ENCODE assay signal across 29 cellular contexts in genomic region chr1:38477811-38478210, GRCh38.
DNase-seq lines count a peak whose midpoint lies in the region; ATAC-seq, FAIRE-seq and TF ChIP-seq lines count a peak whose summit lies in the region.
"Had no signal": no experiment of that assay in that cellular context is flagged by ENCODE, and none has a peak within 500 bp of the region (broad histone marks: within the 10 kb centered on the region; RNA-seq: fewer than 3 reads in every experiment).

No MANE protein-coding gene starts in this region.

- no peak overlapping the region for H3K23ac ChIP-seq in H1 (ENCODE audit: insufficient read length)

- H3K4me1 ChIP-seq in GM23338 (ENCODE audit: insufficient read depth) (peaks cover 18% of the 10 kb centered on the region), H1 (replicated peaks in 1 of 4; ENCODE audit: control insufficient read depth in 3 of 4, insufficient read depth in 4 of 4, low read length in 3 of 4) (peaks cover 6 to 16% (median 12%) of the 10 kb centered on the region in 4 experiments; a peak in 6 of 7 replicates), neural progenitor cell (peaks cover 38% of the 10 kb centered on the region), esophagus squamous epithelium (peaks cover 0 to 21% (median 0%) of the 10 kb centered on the region in 3 donors), stomach (peaks cover 4 to 14% (median 10%) of the 10 kb centered on the region in 4 donors)
- H3K4me1 ChIP-seq: A549, SJSA1 had no signal

- H3F3A ChIP-seq in GM23338 (replicated peaks; ENCODE audit: low read depth) = 0 out of 2 replicates have a peak, but pooled peaks cover 7% of the 10 kb centered on the region
- H3F3A ChIP-seq in neural progenitor cell (ENCODE audit: low read depth) = peaks cover 45% of the 10 kb centered on the region

- ATAC-seq in GM23338 = no peak
- no peak for ATAC-seq in GM18519 (IDR thresholded peaks at IDR 0.05; ENCODE audit: low FRiP score, unreplicated experiment)
- ATAC-seq: A549, HCT116 had no signal

- no peak for TF ChIP-seq RAD21 in H1 (IDR thresholded peaks at IDR 0.05 in 1 of 2, conservative IDR thresholded peaks at IDR 0.05 in 1 of 2; ENCODE audit: low read depth in 2 of 2, low read length in 2 of 2)

- H3K79me1 ChIP-seq in H1 (ENCODE audit: low read depth, low read length) = no peaks in the 10 kb centered on the region

- H3K27ac Mint-ChIP-seq in GM23338 (no peak overlapping the region), neural progenitor cell (no peak overlapping the region)
- H3K27ac Mint-ChIP-seq: CD4-positive, alpha-beta memory T cell had no signal

- FAIRE-seq in H1 (lab: Jason Lieb, UNC) = no peak
- FAIRE-seq: A549, G401.6 had no signal

- H2BK120ac ChIP-seq in H1 (replicated peaks; ENCODE audit: low read depth, low read length) = no peak overlapping the region

- no peak overlapping the region for H3K18ac ChIP-seq in H1 (ENCODE audit: extremely low read depth, low read length)

- H3K14ac ChIP-seq in H1 (ENCODE audit: insufficient read length) = no peak overlapping the region

- peaks cover 20% of the 10 kb centered on the region for H3K36me3 Mint-ChIP-seq in GM23338 (ENCODE audit: low read depth)
- peaks cover 10% of the 10 kb centered on the region for H3K36me3 Mint-ChIP-seq in neural progenitor cell

- H4K91ac ChIP-seq in H1 (replicated peaks; ENCODE audit: insufficient read length, low read length) = no peak overlapping the region

- no peak overlapping the region for H3K56ac ChIP-seq in H1 (replicated peaks; ENCODE audit: insufficient read length, low read depth, low read length)

- H3K9me3 ChIP-seq in H1 (ENCODE audit: insufficient read depth in 2 of 2, low read depth in 1 of 2, low read length in 1 of 2) (peaks cover 2 to 3% of the 10 kb centered on the region in 2 experiments; a peak in 3 of 4 replicates), neural progenitor cell (ENCODE audit: low read depth) (peaks cover 9% of the 10 kb centered on the region), esophagus squamous epithelium (no peaks in the 10 kb centered on the region), stomach (no peaks in the 10 kb centered on the region)
- H3K9me3 ChIP-seq: A549, SJSA1 had no signal

- H3K4me3 Mint-ChIP-seq in GM23338 = no peak overlapping the region
- H3K4me3 Mint-ChIP-seq in neural progenitor cell = peak overlapping the region; percentile 84

- H2BK15ac ChIP-seq in H1 (ENCODE audit: low read length) = no peak overlapping the region

- H3K9me3 Mint-ChIP-seq in GM23338 = peaks cover 20% of the 10 kb centered on the region
- H3K9me3 Mint-ChIP-seq in neural progenitor cell = peaks cover 17% of the 10 kb centered on the region

- peaks cover 4% of the 10 kb centered on the region; the same call in 1 of the 2 replicates for H3K36me3 ChIP-seq in GM23338 (ENCODE audit: insufficient read depth)
- H3K36me3 ChIP-seq in H1 (ENCODE audit: control insufficient read depth in 2 of 4, insufficient read depth in 4 of 4, low read length in 3 of 4) = no peaks in the 10 kb centered on the region
- no peaks in the 10 kb centered on the region for H3K36me3 ChIP-seq in neural progenitor cell
- H3K36me3 ChIP-seq in esophagus squamous epithelium = no peaks in the 10 kb centered on the region
- no peaks in the 10 kb centered on the region for H3K36me3 ChIP-seq in stomach
- H3K36me3 ChIP-seq: SJSA1 had no signal

- H2AFZ ChIP-seq in GM23338 (no peak overlapping the region), H1 (ENCODE audit: low read length) (no peak overlapping the region), neural progenitor cell (replicated peaks) (no peak overlapping the region)

- H4K20me1 ChIP-seq in GM23338 (replicated peaks; ENCODE audit: insufficient read depth) = no peaks in the 10 kb centered on the region
- H4K20me1 ChIP-seq in H1 (replicated peaks in 1 of 2; ENCODE audit: control insufficient read depth in 1 of 2, insufficient read depth in 2 of 2, low read length in 2 of 2) = no peaks in the 10 kb centered on the region
- H4K20me1 ChIP-seq in neural progenitor cell (ENCODE audit: low read depth) = no peaks in the 10 kb centered on the region

- H3K27me3 Mint-ChIP-seq in GM23338 (ENCODE audit: insufficient read depth, low read depth, poor library complexity) = peaks cover 16% of the 10 kb centered on the region
- H3K27me3 Mint-ChIP-seq in neural progenitor cell (ENCODE audit: insufficient read depth, low read depth) = peaks cover 10% of the 10 kb centered on the region

- H3K4me3 ChIP-seq in GM23338 (no peak overlapping the region), H1 (ENCODE audit: extremely low read depth in 1 of 4, insufficient read depth in 2 of 4, low read depth in 3 of 4, low read length in 4 of 4) (no peak overlapping the region), neural progenitor cell (no peak overlapping the region), esophagus squamous epithelium (no peak overlapping the region), stomach (no peak overlapping the region)
- H3K4me3 ChIP-seq: A549, SJSA1 had no signal

- TF ChIP-seq CTCF in GM23338 (conservative IDR thresholded peaks at IDR 0.05; ENCODE audit: low read depth in 2 of 2) (no peak), H1 (IDR thresholded peaks at IDR 0.05; ENCODE audit: control extremely low read depth in 1 of 3, insufficient read depth in 1 of 3, low read depth in 1 of 3, low read length in 3 of 3) (no peak), neural progenitor cell (IDR thresholded peaks at IDR 0.05) (no peak), esophagus squamous epithelium (IDR thresholded peaks at IDR 0.05) (no peak), stomach (IDR thresholded peaks at IDR 0.05) (no peak)

- H3K9ac ChIP-seq in H1 (replicated peaks in 1 of 4; ENCODE audit: extremely low read depth in 1 of 4, low read depth in 3 of 4, low read length in 3 of 4) (no peak overlapping the region), neural progenitor cell (no peak overlapping the region)

- H3K27me3 ChIP-seq in GM23338 (ENCODE audit: insufficient read depth) (peaks cover 23% of the 10 kb centered on the region), H1 (replicated peaks in 1 of 4; ENCODE audit: control insufficient read depth in 3 of 4, extremely low read depth in 1 of 4, insufficient read depth in 3 of 4, low read length in 3 of 4) (peaks cover 0 to 7% (median 0%) of the 10 kb centered on the region in 4 experiments; a peak in 3 of 7 replicates), neural progenitor cell (peaks cover 11% of the 10 kb centered on the region), esophagus squamous epithelium (peaks cover 0 to 51% (median 2%) of the 10 kb centered on the region in 4 donors), stomach (peaks cover 3 to 62% (median 20%) of the 10 kb centered on the region in 3 donors)

- CTCF ChIA-PET in H1 (lab: Charles Lee; ENCODE audit: partially characterized antibody) = interaction anchor here (1.2 kb wide), 1 partner anchor 45 kb away, joined by 3 read pairs; no protein-coding TSS in a partner anchor

- H3K23me2 ChIP-seq in H1 (ENCODE audit: low read depth, low read length) = peaks cover 5% of the 10 kb centered on the region; the same call in 1 of the 2 replicates

- H3K4me1 Mint-ChIP-seq in GM23338 = peaks cover 27% of the 10 kb centered on the region
- H3K4me1 Mint-ChIP-seq in neural progenitor cell = peaks cover 40% of the 10 kb centered on the region

- no peak overlapping the region for H2AK5ac ChIP-seq in H1 (ENCODE audit: low read depth, low read length)

- POLR2A ChIA-PET in H1 (lab: Charles Lee; ENCODE audit: partially characterized antibody) = interaction anchor here (1.1 to 4.4 kb wide), 4 partner anchors 13 to 435 kb away, joined by 3 to 29 read pairs (median 11); no protein-coding TSS in a partner anchor

- no peak overlapping the region for H4K5ac ChIP-seq in H1 (ENCODE audit: insufficient read length, low read depth, low read length)

- no peak overlapping the region for H4K8ac ChIP-seq in H1 (ENCODE audit: extremely low read depth, insufficient read depth, low read length)

- no peak for TF ChIP-seq EP300 in H1 (IDR thresholded peaks at IDR 0.05; ENCODE audit: borderline replicate concordance in 1 of 2, low read depth in 2 of 2, low read length in 2 of 2)
- no peak for TF ChIP-seq EP300 in stomach (IDR thresholded peaks at IDR 0.05)

- H3K27ac ChIP-seq in GM23338 (ENCODE audit: low read depth) = no peak overlapping the region
- no peak overlapping the region for H3K27ac ChIP-seq in H1 (ENCODE audit: low read depth, low read length)
- no peak overlapping the region for H3K27ac ChIP-seq in neural progenitor cell
- H3K27ac ChIP-seq in esophagus squamous epithelium = no peak overlapping the region
- H3K27ac ChIP-seq in stomach = no peak overlapping the region
- H3K27ac ChIP-seq: A549, HL-60, SJSA1 had no signal

- WGBS in H1 (ENCODE audit: extremely low coverage in 1 of 2, insufficient coverage in 1 of 2, insufficient read length in 1 of 2, insufficient replicate concordance in 2 of 2, low coverage in 1 of 2, low lambda C conversion rate in 2 of 2, missing lambda C conversion rate in 1 of 2), 2 experiments = 45% methylated on average over 2 of the region's 2 CpGs; no CpG with 5 or more reads in 1 of the 2 experiments
- 29 to 71% methylated on average over 2 of the region's 2 CpGs for WGBS in esophagus squamous epithelium, 2 donors
- WGBS in stomach, 5 donors = 15 to 63% (median 31%) methylated on average over 2 of the region's 2 CpGs

- H3K4me2 ChIP-seq in GM23338 = peak overlapping the region; percentile 91; the same call in 1 of the 2 replicates
- no peak overlapping the region; a peak in 1 of 4 replicates for H3K4me2 ChIP-seq in H1 (ENCODE audit: insufficient read depth in 1 of 2, low read depth in 2 of 2, low read length in 2 of 2)
- peak overlapping the region; percentile 92 for H3K4me2 ChIP-seq in neural progenitor cell
- H3K4me2 ChIP-seq: A549 had no signal

- H3K4ac ChIP-seq in H1 (replicated peaks; ENCODE audit: insufficient read length, low read depth, low read length) = no peak overlapping the region

- intact Hi-C loops in esophagus squamous epithelium (cut with DNase I) (no loop called here), stomach (cut with DNase I; ENCODE audit: low total_unique reads) (no loop called here)

- H3K79me2 ChIP-seq in GM23338 (replicated peaks; ENCODE audit: insufficient read depth) (no peaks in the 10 kb centered on the region), H1 (ENCODE audit: control insufficient read depth in 1 of 2, insufficient read depth in 2 of 2, low read length in 2 of 2) (no peaks in the 10 kb centered on the region), neural progenitor cell (ENCODE audit: low read depth) (no peaks in the 10 kb centered on the region)

- 0 out of 2 replicates have a peak overlapping the region, but pooled peaks have one; percentile 76 for H2BK20ac ChIP-seq in H1 (ENCODE audit: low read length)

- no peak for TF ChIP-seq POLR2A in H1 (IDR thresholded peaks at IDR 0.05; ENCODE audit: control extremely low read depth in 1 of 2, low read depth in 2 of 2, low read length in 2 of 2)
- TF ChIP-seq POLR2A in esophagus squamous epithelium (IDR thresholded peaks at IDR 0.05) = no peak
- TF ChIP-seq POLR2A in stomach (IDR thresholded peaks at IDR 0.05) = no peak

- H3K9me2 ChIP-seq in GM23338 (ENCODE audit: insufficient read depth) = no peaks in the 10 kb centered on the region

- H2BK12ac ChIP-seq in H1 (ENCODE audit: low read depth, low read length) = no peak overlapping the region

- no peak for DNase-seq in GM23338 (ENCODE audit: low spot score)
- DNase-seq in H1 (ENCODE audit: low read depth in 1 of 2, low spot score in 2 of 2) = no peak
- no peak for DNase-seq in neural progenitor cell (ENCODE audit: low spot score)
- DNase-seq in esophagus squamous epithelium (lab: John Stamatoyannopoulos, UW) = no peak
- DNase-seq in stomach = no peak
- no peak for DNase-seq in activated CD4-positive, alpha-beta T cell treated with anti-CD3 and anti-CD28 coated beads for 1 hour
- DNase-seq: AML-193; C1 segment of cervical spinal cord; CD4-positive, alpha-beta memory T cell; COR-L47; DMS53; GOT3; Karpas-422; NCI-H1092 treated with DMSO at 0.1 percent for 48 hours; NCI-H1436; NCI-H187; NCI-H2081 treated with DMSO at 0.1 percent for 48 hours; NCI-H2171; NCI-H226; NCI-H510A; NCI-H69; Right ventricle myocardium superior; RPMI8226 had no signal

- no peak overlapping the region for H2BK5ac ChIP-seq in H1 (ENCODE audit: low read depth, low read length)

Comparison
In these comparisons a context has a peak if more than half of its experiments do, and no peak if none do; other contexts are left out.
1. H3K4me2 ChIP-seq: peak in GM23338 (single experiment) and neural progenitor cell (single experiment); none in H1 (0 of 2).